Comparison of ENCODE assay signal across 1 cellular context in genomic region chr11:12195773-12196172, GRCh38.
TF ChIP-seq lines count a peak whose summit lies in the region.

No MANE protein-coding gene starts in this region.

TF ChIP-seq in GM12878, 131 proteins besides CTCF, POLR2A, EP300 and RAD21 (continued from another document):
- TF ChIP-seq, protein P1, sequence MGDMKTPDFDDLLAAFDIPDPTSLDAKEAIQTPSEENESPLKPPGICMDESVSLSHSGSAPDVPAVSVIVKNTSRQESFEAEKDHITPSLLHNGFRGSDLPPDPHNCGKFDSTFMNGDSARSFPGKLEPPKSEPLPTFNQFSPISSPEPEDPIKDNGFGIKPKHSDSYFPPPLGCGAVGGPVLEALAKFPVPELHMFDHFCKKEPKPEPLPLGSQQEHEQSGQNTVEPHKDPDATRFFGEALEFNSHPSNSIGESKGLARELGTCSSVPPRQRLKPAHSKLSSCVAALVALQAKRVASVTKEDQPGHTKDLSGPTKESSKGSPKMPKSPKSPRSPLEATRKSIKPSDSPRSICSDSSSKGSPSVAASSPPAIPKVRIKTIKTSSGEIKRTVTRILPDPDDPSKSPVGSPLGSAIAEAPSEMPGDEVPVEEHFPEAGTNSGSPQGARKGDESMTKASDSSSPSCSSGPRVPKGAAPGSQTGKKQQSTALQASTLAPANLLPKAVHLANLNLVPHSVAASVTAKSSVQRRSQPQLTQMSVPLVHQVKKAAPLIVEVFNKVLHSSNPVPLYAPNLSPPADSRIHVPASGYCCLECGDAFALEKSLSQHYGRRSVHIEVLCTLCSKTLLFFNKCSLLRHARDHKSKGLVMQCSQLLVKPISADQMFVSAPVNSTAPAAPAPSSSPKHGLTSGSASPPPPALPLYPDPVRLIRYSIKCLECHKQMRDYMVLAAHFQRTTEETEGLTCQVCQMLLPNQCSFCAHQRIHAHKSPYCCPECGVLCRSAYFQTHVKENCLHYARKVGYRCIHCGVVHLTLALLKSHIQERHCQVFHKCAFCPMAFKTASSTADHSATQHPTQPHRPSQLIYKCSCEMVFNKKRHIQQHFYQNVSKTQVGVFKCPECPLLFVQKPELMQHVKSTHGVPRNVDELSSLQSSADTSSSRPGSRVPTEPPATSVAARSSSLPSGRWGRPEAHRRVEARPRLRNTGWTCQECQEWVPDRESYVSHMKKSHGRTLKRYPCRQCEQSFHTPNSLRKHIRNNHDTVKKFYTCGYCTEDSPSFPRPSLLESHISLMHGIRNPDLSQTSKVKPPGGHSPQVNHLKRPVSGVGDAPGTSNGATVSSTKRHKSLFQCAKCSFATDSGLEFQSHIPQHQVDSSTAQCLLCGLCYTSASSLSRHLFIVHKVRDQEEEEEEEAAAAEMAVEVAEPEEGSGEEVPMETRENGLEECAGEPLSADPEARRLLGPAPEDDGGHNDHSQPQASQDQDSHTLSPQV (IDR thresholded peaks at IDR 0.05): no peak
- TF ChIP-seq CREM (IDR thresholded peaks at IDR 0.05; ENCODE audit: low read depth) (peak; percentile 40; the same call in 1 of the 2 replicates), FOXM1 (IDR thresholded peaks at IDR 0.05; ENCODE audit: low read depth, low read length) (0 out of 2 replicates have a peak, but pooled peaks have one; percentile 15), NFXL1 (IDR thresholded peaks at IDR 0.05; ENCODE audit: borderline replicate concordance) (no peak), SREBF1 (IDR thresholded peaks at IDR 0.05; ENCODE audit: low read length) (no peak), EGR1 (IDR thresholded peaks at IDR 0.05; ENCODE audit: borderline replicate concordance in 1 of 2, low read depth in 2 of 2, low read length in 2 of 2) (peak in 1 of 2 experiments; percentile 34; a peak in 1 of 3 replicates), CBFB (IDR thresholded peaks at IDR 0.05; ENCODE audit: low read depth) (no peak), RBBP5 (conservative IDR thresholded peaks at IDR 0.05) (no peak), TCF3 (IDR thresholded peaks at IDR 0.05; ENCODE audit: borderline replicate concordance, insufficient read depth, low read depth, low read length) (no peak), BHLHE40 (IDR thresholded peaks at IDR 0.05; ENCODE audit: borderline replicate concordance in 1 of 2, low read depth in 2 of 2, low read length in 1 of 2) (no peak), EED (IDR thresholded peaks at IDR 0.05; ENCODE audit: low read depth) (peak; percentile 50; the same call in 1 of the 2 replicates), CEBPB (IDR thresholded peaks at IDR 0.05; ENCODE audit: borderline replicate concordance in 1 of 2, low read depth in 2 of 2, low read length in 2 of 2) (no peak), ETV6 (conservative IDR thresholded peaks at IDR 0.05 in 1 of 2, IDR thresholded peaks at IDR 0.05 in 1 of 2; ENCODE audit: borderline replicate concordance in 1 of 2, low read depth in 1 of 2) (peak in 1 of 2 experiments; percentile 22; a peak in 1 of 4 replicates), MTA2 (IDR thresholded peaks at IDR 0.05; ENCODE audit: low read depth) (no peak), KLF5 (IDR thresholded peaks at IDR 0.05; ENCODE audit: partially characterized antibody) (no peak), MEF2B (IDR thresholded peaks at IDR 0.05; ENCODE audit: partially characterized antibody, poor library complexity, severe bottlenecking) (no peak), BMI1 (IDR thresholded peaks at IDR 0.05; ENCODE audit: borderline replicate concordance) (no peak), CBX3 (IDR thresholded peaks at IDR 0.05; ENCODE audit: borderline replicate concordance, low read depth) (no peak), RELA (IDR thresholded peaks at IDR 0.05; ENCODE audit: borderline replicate concordance, partially characterized antibody) (no peak), DPF2 (IDR thresholded peaks at IDR 0.05) (no peak), SRF (IDR thresholded peaks at IDR 0.05; ENCODE audit: low read depth in 2 of 2, low read length in 2 of 2) (peak in 1 of 2 experiments; percentile 27; a peak in 1 of 4 replicates), CREB1 (IDR thresholded peaks at IDR 0.05; ENCODE audit: low read depth) (peak; percentile 33; the same call in 1 of the 2 replicates), ZSCAN29 (IDR thresholded peaks at IDR 0.05) (no peak), MYB (IDR thresholded peaks at IDR 0.05; ENCODE audit: borderline replicate concordance, low read depth, low read length) (no peak), PBX3 (IDR thresholded peaks at IDR 0.05; ENCODE audit: insufficient replicate concordance, low read depth, low read length) (peak; percentile 61), ESRRA (IDR thresholded peaks at IDR 0.05; ENCODE audit: low read length) (no peak), ZNF384 (IDR thresholded peaks at IDR 0.05; ENCODE audit: borderline replicate concordance, low read depth, low read length) (no peak), GABPA (IDR thresholded peaks at IDR 0.05; ENCODE audit: low read depth) (no peak), CUX1 (IDR thresholded peaks at IDR 0.05; ENCODE audit: insufficient replicate concordance, low read depth, low read length) (no peak), SPI1 (IDR thresholded peaks at IDR 0.05; ENCODE audit: borderline replicate concordance, insufficient read depth, low read depth, low read length) (no peak), NKRF (conservative IDR thresholded peaks at IDR 0.05) (no peak)
- TF ChIP-seq, protein P2, sequence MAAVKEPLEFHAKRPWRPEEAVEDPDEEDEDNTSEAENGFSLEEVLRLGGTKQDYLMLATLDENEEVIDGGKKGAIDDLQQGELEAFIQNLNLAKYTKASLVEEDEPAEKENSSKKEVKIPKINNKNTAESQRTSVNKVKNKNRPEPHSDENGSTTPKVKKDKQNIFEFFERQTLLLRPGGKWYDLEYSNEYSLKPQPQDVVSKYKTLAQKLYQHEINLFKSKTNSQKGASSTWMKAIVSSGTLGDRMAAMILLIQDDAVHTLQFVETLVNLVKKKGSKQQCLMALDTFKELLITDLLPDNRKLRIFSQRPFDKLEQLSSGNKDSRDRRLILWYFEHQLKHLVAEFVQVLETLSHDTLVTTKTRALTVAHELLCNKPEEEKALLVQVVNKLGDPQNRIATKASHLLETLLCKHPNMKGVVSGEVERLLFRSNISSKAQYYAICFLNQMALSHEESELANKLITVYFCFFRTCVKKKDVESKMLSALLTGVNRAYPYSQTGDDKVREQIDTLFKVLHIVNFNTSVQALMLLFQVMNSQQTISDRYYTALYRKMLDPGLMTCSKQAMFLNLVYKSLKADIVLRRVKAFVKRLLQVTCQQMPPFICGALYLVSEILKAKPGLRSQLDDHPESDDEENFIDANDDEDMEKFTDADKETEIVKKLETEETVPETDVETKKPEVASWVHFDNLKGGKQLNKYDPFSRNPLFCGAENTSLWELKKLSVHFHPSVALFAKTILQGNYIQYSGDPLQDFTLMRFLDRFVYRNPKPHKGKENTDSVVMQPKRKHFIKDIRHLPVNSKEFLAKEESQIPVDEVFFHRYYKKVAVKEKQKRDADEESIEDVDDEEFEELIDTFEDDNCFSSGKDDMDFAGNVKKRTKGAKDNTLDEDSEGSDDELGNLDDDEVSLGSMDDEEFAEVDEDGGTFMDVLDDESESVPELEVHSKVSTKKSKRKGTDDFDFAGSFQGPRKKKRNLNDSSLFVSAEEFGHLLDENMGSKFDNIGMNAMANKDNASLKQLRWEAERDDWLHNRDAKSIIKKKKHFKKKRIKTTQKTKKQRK (IDR thresholded peaks at IDR 0.05; ENCODE audit: low read depth, low read length): no peak
- TF ChIP-seq, protein P3, sequence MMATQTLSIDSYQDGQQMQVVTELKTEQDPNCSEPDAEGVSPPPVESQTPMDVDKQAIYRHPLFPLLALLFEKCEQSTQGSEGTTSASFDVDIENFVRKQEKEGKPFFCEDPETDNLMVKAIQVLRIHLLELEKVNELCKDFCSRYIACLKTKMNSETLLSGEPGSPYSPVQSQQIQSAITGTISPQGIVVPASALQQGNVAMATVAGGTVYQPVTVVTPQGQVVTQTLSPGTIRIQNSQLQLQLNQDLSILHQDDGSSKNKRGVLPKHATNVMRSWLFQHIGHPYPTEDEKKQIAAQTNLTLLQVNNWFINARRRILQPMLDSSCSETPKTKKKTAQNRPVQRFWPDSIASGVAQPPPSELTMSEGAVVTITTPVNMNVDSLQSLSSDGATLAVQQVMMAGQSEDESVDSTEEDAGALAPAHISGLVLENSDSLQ (IDR thresholded peaks at IDR 0.05): peak; percentile 83
- TF ChIP-seq, protein P4, sequence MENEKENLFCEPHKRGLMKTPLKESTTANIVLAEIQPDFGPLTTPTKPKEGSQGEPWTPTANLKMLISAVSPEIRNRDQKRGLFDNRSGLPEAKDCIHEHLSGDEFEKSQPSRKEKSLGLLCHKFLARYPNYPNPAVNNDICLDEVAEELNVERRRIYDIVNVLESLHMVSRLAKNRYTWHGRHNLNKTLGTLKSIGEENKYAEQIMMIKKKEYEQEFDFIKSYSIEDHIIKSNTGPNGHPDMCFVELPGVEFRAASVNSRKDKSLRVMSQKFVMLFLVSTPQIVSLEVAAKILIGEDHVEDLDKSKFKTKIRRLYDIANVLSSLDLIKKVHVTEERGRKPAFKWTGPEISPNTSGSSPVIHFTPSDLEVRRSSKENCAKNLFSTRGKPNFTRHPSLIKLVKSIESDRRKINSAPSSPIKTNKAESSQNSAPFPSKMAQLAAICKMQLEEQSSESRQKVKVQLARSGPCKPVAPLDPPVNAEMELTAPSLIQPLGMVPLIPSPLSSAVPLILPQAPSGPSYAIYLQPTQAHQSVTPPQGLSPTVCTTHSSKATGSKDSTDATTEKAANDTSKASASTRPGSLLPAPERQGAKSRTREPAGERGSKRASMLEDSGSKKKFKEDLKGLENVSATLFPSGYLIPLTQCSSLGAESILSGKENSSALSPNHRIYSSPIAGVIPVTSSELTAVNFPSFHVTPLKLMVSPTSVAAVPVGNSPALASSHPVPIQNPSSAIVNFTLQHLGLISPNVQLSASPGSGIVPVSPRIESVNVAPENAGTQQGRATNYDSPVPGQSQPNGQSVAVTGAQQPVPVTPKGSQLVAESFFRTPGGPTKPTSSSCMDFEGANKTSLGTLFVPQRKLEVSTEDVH (IDR thresholded peaks at IDR 0.05; ENCODE audit: low read depth, partially characterized antibody): no peak
